6 cellular contexts compared by ENCODE assay signal in the genomic region with DNA sequence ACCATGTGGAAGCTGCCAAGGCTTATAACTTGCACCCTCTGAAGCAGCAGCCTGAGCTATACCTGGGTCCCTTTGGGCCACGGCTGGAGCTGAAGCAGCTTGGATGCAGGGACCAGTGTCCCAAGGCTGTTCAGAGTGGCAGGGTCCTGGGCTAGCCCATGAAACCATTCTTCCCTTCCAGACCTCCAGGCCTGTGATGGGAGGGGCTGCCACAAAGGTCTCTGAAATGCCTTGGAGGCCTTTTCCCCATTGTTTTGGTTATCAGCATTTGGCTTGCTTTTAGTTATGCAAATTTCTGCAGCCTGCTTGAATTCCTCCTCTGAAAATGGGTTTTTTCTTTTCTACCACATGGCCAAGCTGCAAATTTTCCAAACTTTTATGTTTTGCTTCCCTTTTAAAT.
"Had no signal": no experiment of that assay in that cellular context is flagged by ENCODE, and none has a peak within 500 bp of the region (broad histone marks: within the 10 kb centered on the region; RNA-seq: fewer than 3 reads in every experiment).

No MANE protein-coding gene starts in this region.

- DNase-seq: GOT3, H7, HCEC 1CT, IMR-90, KG1 had no signal

- H3K4me3 ChIP-seq: K562 had no signal

- ATAC-seq: K562 had no signal
